ENCODE assay signal across 9 cellular contexts in the genomic region with DNA sequence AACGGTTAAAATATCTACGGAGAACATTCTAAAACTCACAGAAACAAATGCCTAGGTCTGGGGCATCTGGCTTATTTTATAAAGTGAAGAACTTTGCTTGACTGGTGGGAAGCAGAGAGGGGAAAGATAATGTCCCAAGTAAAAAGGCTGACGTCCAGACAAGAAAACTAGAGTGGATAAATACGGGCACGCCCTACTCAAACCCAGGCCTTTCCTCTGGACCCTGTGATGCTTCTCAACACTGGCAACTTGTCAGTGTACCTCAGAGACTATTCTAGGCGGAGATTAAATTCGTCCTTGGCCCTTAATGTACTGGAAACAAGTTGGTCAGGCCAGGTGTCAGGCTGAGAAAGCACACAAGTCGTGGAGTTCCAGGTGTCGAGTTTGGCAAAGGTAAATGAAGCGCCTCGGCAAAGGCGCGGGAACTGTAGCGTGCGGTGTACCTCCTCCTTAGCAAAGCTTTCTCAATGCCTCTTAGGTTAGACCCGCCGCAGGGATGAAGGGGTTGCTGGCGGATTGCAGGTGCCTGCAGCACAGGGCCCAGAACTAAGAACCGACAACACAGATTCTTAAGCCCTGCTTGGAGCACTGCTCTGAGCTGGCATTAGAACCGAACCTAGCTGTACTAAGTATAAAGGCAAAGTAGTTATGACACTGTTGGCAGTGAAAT. TPM values are rescaled to one million over a fixed set of nuclear protein-coding genes. Genes with fewer than 3 reads are reported as not detected.
DNase-seq lines count a peak whose midpoint lies in the region; ATAC-seq, FAIRE-seq and TF ChIP-seq lines count a peak whose summit lies in the region.
"Had no signal": no experiment of that assay in that cellular context is flagged by ENCODE, and none has a peak within 500 bp of the region (broad histone marks: within the 10 kb centered on the region; RNA-seq: fewer than 3 reads in every experiment).

No MANE protein-coding gene starts in this region.

- H3K27me3 Mint-ChIP-seq in naive thymus-derived CD8-positive, alpha-beta T cell = peaks cover 0 to 4% (median 0%) of the 10 kb centered on the region in 5 donors

- H3K36me3 Mint-ChIP-seq in naive thymus-derived CD8-positive, alpha-beta T cell = peaks cover 2 to 8% (median 4%) of the 10 kb centered on the region in 3 donors

- peak overlapping the region; percentile 53 for H4K5ac ChIP-seq in H1 (ENCODE audit: insufficient read length, low read depth, low read length)

- CTCF ChIA-PET in Panc1 (lab: Charles Lee) = interaction anchor here (0.6 to 1.2 kb wide), 5 partner anchors 21 to 183 kb away, joined by 3 to 7 read pairs (median 4); no protein-coding TSS in a partner anchor
- CTCF ChIA-PET in H1 (lab: Charles Lee; ENCODE audit: partially characterized antibody) = interaction anchor here (0.7 to 21.4 kb wide), 17 partner anchors 8 to 609 kb away, joined by 3 to 359 read pairs (median 5); a partner anchor contains a TSS

- H3K4me1 ChIP-seq in Panc1 (ENCODE audit: control insufficient read depth, insufficient read depth, low read length) (peaks cover 44% of the 10 kb centered on the region), H1 (replicated peaks in 1 of 4; ENCODE audit: control insufficient read depth in 3 of 4, insufficient read depth in 4 of 4, low read length in 3 of 4) (peaks cover 0 to 20% (median 7%) of the 10 kb centered on the region in 4 experiments; a peak in 6 of 7 replicates)

- intact Hi-C loops in Panc1 (cut with micrococcal nuclease; ENCODE audit: unreplicated experiment) = no loop called here

- H3K79me1 ChIP-seq in H1 (ENCODE audit: low read depth, low read length) = peaks cover 3% of the 10 kb centered on the region; the same call in 1 of the 2 replicates

- H3K9me3 ChIP-seq in Panc1 (ENCODE audit: control insufficient read depth, insufficient read depth, low read depth, low read length) = no peaks in the 10 kb centered on the region
- no peaks in the 10 kb centered on the region for H3K9me3 ChIP-seq in H1 (ENCODE audit: insufficient read depth in 2 of 2, low read depth in 1 of 2, low read length in 1 of 2)

- peak overlapping the region; percentile 70 to 87 for H3K4me2 ChIP-seq in H1 (ENCODE audit: insufficient read depth in 1 of 2, low read depth in 2 of 2, low read length in 2 of 2)

- H2AK5ac ChIP-seq in H1 (ENCODE audit: low read depth, low read length) = no peak overlapping the region

- H3K27ac ChIP-seq in 22Rv1 (peak overlapping the region; percentile 99), Panc1 (ENCODE audit: low read length) (peak overlapping the region; percentile 100), H1 (ENCODE audit: low read depth, low read length) (peak overlapping the region; percentile 63)

- peak overlapping the region; percentile 94 to 100 (median 100) for H3K27ac Mint-ChIP-seq in naive thymus-derived CD8-positive, alpha-beta T cell

- in situ Hi-C loops in Panc1 (cut with HindIII; ENCODE audit: low pct_unique_long_range_greater_than_20kb, low sequenced_read_pairs) = no loop called here

- no peak for TF ChIP-seq RAD21 in H1 (IDR thresholded peaks at IDR 0.05 in 1 of 2, conservative IDR thresholded peaks at IDR 0.05 in 1 of 2; ENCODE audit: low read depth in 2 of 2, low read length in 2 of 2)

- peaks cover 0 to 3% of the 10 kb centered on the region in 2 experiments for H4K20me1 ChIP-seq in H1 (replicated peaks in 1 of 2; ENCODE audit: control insufficient read depth in 1 of 2, insufficient read depth in 2 of 2, low read length in 2 of 2)

- H2BK5ac ChIP-seq in H1 (ENCODE audit: low read depth, low read length) = peak overlapping the region; percentile 53; the same call in 1 of the 2 replicates

- peak overlapping the region; percentile 72 for H4K91ac ChIP-seq in H1 (replicated peaks; ENCODE audit: insufficient read length, low read length)

- H4K8ac ChIP-seq in H1 (ENCODE audit: extremely low read depth, insufficient read depth, low read length) = peak overlapping the region; percentile 94

- H2BK120ac ChIP-seq in H1 (replicated peaks; ENCODE audit: low read depth, low read length) = peak overlapping the region; percentile 86

- TF ChIP-seq POLR2A in H1 (IDR thresholded peaks at IDR 0.05; ENCODE audit: control extremely low read depth in 1 of 2, low read depth in 2 of 2, low read length in 2 of 2) = no peak

- peaks cover 6% of the 10 kb centered on the region; the same call in 1 of the 2 replicates for H3K23me2 ChIP-seq in H1 (ENCODE audit: low read depth, low read length)

- H3K27me3 ChIP-seq in Panc1 (ENCODE audit: control insufficient read depth, insufficient read depth, low read length) = no peaks in the 10 kb centered on the region
- no peaks in the 10 kb centered on the region for H3K27me3 ChIP-seq in H1 (replicated peaks in 1 of 4; ENCODE audit: control insufficient read depth in 3 of 4, extremely low read depth in 1 of 4, insufficient read depth in 3 of 4, low read length in 3 of 4)

- peak overlapping the region; percentile 86 to 97 (median 92) for H3K4me3 Mint-ChIP-seq in naive thymus-derived CD8-positive, alpha-beta T cell

- H3K4me3 ChIP-seq in Panc1 (ENCODE audit: low read depth in 2 of 2, low read length in 2 of 2) = peak overlapping the region; percentile 59 to 76
- peak overlapping the region; percentile 31 to 97 (median 60); a peak in 7 of 8 replicates for H3K4me3 ChIP-seq in H1 (ENCODE audit: extremely low read depth in 1 of 4, insufficient read depth in 2 of 4, low read depth in 3 of 4, low read length in 4 of 4)

- H3K14ac ChIP-seq in H1 (ENCODE audit: insufficient read length) = no peak overlapping the region

- no peak for TF ChIP-seq EP300 in H1 (IDR thresholded peaks at IDR 0.05; ENCODE audit: borderline replicate concordance in 1 of 2, low read depth in 2 of 2, low read length in 2 of 2)

- BruUV-seq in Panc1 (replicated peaks; lab: Mats Ljungman, UMichigan) = no TSS peak

- TF ChIP-seq CTCF in 22Rv1 (IDR thresholded peaks at IDR 0.05) = no peak
- no peak for TF ChIP-seq CTCF in Panc1 (IDR thresholded peaks at IDR 0.05)
- no peak for TF ChIP-seq CTCF in H1 (IDR thresholded peaks at IDR 0.05; ENCODE audit: control extremely low read depth in 1 of 3, insufficient read depth in 1 of 3, low read depth in 1 of 3, low read length in 3 of 3)

- DNase-seq in Panc1 (ENCODE audit: low read depth, low spot score) = no peak
- peak in 1 of 2 experiments; percentile 56 for DNase-seq in H1 (ENCODE audit: low read depth in 1 of 2, low spot score in 2 of 2)
- peak in 2 of 10 donors; percentile 29 to 36 for DNase-seq in naive thymus-derived CD8-positive, alpha-beta T cell
- no peak for DNase-seq in midbrain (lab: John Stamatoyannopoulos, UW)
- no peak for DNase-seq in stimulated activated CD4-positive, alpha-beta T cell treated with anti-CD3 and anti-CD28 coated beads, Interleukin-4, amount 100 ng/mL, for 4 hours

- H3K36me3 ChIP-seq in Panc1 (ENCODE audit: control insufficient read depth, insufficient read depth, low read length) (peaks cover 5% of the 10 kb centered on the region; the same call in 1 of the 2 replicates), H1 (ENCODE audit: control insufficient read depth in 2 of 4, insufficient read depth in 4 of 4, low read length in 3 of 4) (no peaks in the 10 kb centered on the region)

- H2BK12ac ChIP-seq in H1 (ENCODE audit: low read depth, low read length) = peak overlapping the region; percentile 45; the same call in 1 of the 2 replicates

- no peak overlapping the region for H3K56ac ChIP-seq in H1 (replicated peaks; ENCODE audit: insufficient read length, low read depth, low read length)

- ATAC-seq in GM19328 (IDR thresholded peaks at IDR 0.05; ENCODE audit: unreplicated experiment) (peak; percentile 3), Panc1 (peak; percentile 5), HG02938 (IDR thresholded peaks at IDR 0.05; ENCODE audit: unreplicated experiment) (no peak)
- ATAC-seq in naive thymus-derived CD8-positive, alpha-beta T cell = peak in 1 of 2 donors; percentile 8

- WGBS in H1 (ENCODE audit: extremely low coverage in 1 of 2, insufficient coverage in 1 of 2, insufficient read length in 1 of 2, insufficient replicate concordance in 2 of 2, low coverage in 1 of 2, low lambda C conversion rate in 2 of 2, missing lambda C conversion rate in 1 of 2), 2 experiments = 82% methylated on average over 20 of the region's 20 CpGs; no CpG with 5 or more reads in 1 of the 2 experiments

- H3K23ac ChIP-seq in H1 (ENCODE audit: insufficient read length) = no peak overlapping the region

- H2BK15ac ChIP-seq in H1 (ENCODE audit: low read length) = peak overlapping the region; percentile 93

- peaks cover 18 to 46% of the 10 kb centered on the region in 2 experiments for H3K79me2 ChIP-seq in H1 (ENCODE audit: control insufficient read depth in 1 of 2, insufficient read depth in 2 of 2, low read length in 2 of 2)

- no peak overlapping the region for H2AFZ ChIP-seq in H1 (ENCODE audit: low read length)

- H3K4me1 Mint-ChIP-seq in naive thymus-derived CD8-positive, alpha-beta T cell = peaks cover 21 to 66% (median 50%) of the 10 kb centered on the region in 4 donors

- peaks cover 0 to 4% (median 0%) of the 10 kb centered on the region in 9 donors for H3K9me3 Mint-ChIP-seq in naive thymus-derived CD8-positive, alpha-beta T cell

- H2BK20ac ChIP-seq in H1 (ENCODE audit: low read length) = no peak overlapping the region

- no peak overlapping the region for H3K18ac ChIP-seq in H1 (ENCODE audit: extremely low read depth, low read length)

- FAIRE-seq in H1 (lab: Jason Lieb, UNC) = no peak
- FAIRE-seq: colon had no signal

- H3K4ac ChIP-seq in H1 (replicated peaks; ENCODE audit: insufficient read length, low read depth, low read length) = peak overlapping the region; percentile 50

- peak overlapping the region in 3 of 4 experiments; percentile 34 to 100 (median 77); a peak in 2 of 7 replicates for H3K9ac ChIP-seq in H1 (replicated peaks in 1 of 4; ENCODE audit: extremely low read depth in 1 of 4, low read depth in 3 of 4, low read length in 3 of 4)

- POLR2A ChIA-PET in Panc1 (lab: Charles Lee) = interaction anchor here (0.5 kb wide), 2 partner anchors 23 to 182 kb away, joined by 5 to 11 read pairs; no protein-coding TSS in a partner anchor
- POLR2A ChIA-PET in H1 (lab: Charles Lee; ENCODE audit: partially characterized antibody) = interaction anchor here (0.6 to 7.5 kb wide), 21 partner anchors 9 to 374 kb away, joined by 3 to 98 read pairs (median 10); a partner anchor contains a TSS
- POLR2A ChIA-PET in naive thymus-derived CD8-positive, alpha-beta T cell (lab: Charles Lee) = interaction anchor here (0.6 to 23.0 kb wide), 28 partner anchors 18 to 669 kb away, joined by 3 to 596 read pairs (median 4); a partner anchor contains a TSS

RNA-seq across cellular contexts. Expression of a gene that starts 0.7 kb away (rescaled TPM):
- total RNA-seq in Panc1 (2021; ENCODE audit: unreplicated experiment) = 32.1 TPM
- polyA plus RNA-seq in Panc1 (2012; ENCODE audit: insufficient read length) = 24.3 TPM
- 33.0 and 33.3 TPM in 2 replicates for total RNA-seq in H1 (2021; fragmentation: NEBNext Ultra II Directional; extraction: Animal tissue kit (Norgen Biotek cat#: 25700))
- polyA plus RNA-seq in H1 (2011; rRNA removed) = 24.2 and 28.9 TPM in 2 replicates
- polyA plus RNA-seq in H1 (2011; cell fraction: cytosol; rRNA removed) = 25.1 TPM
- polyA plus RNA-seq in H1 (2011; cell fraction: nucleus; rRNA removed) = 45.5 TPM
- 22.6 to 27.0 TPM (median 24.8 TPM) in 4 replicates for polyA plus RNA-seq in H1 (2012, experiment 1 of 2)
- 14.6 TPM for polyA plus RNA-seq in H1 (2012, experiment 2 of 2)
- 19.3 TPM for polyA plus RNA-seq in H1 (2013, experiment 1 of 2)
- 19.1 TPM for polyA plus RNA-seq in H1 (2013, experiment 2 of 2)
- 52.1 and 62.7 TPM in 2 replicates for polyA minus RNA-seq in H1 (2011; rRNA and poly(A)+ RNA removed)
- 38.1 TPM for polyA minus RNA-seq in H1 (2011; cell fraction: cytosol; rRNA and poly(A)+ RNA removed)
- polyA minus RNA-seq in H1 (2011; cell fraction: nucleus; rRNA and poly(A)+ RNA removed) = 75.4 TPM
- 10 to 100 TPM; 55.6 to 57.7 TPM for total RNA-seq in naive thymus-derived CD8-positive, alpha-beta T cell
- polyA plus RNA-seq in naive thymus-derived CD8-positive, alpha-beta T cell = 10 to 100 TPM; 24.4 to 26.9 (median 26.2) TPM

RNA-seq across cellular contexts. Expression of a gene that starts 18.9 kb away (rescaled TPM):
- 35.8 TPM for total RNA-seq in Panc1 (2021; ENCODE audit: unreplicated experiment)
- polyA plus RNA-seq in Panc1 (2012; ENCODE audit: insufficient read length) = 51.2 TPM
- total RNA-seq in H1 (2021; fragmentation: NEBNext Ultra II Directional; extraction: Animal tissue kit (Norgen Biotek cat#: 25700)) = 31.0 and 34.1 TPM in 2 replicates
- polyA plus RNA-seq in H1 (2011; rRNA removed) = 47.9 and 65.5 TPM in 2 replicates
- 44.5 TPM for polyA plus RNA-seq in H1 (2011; cell fraction: cytosol; rRNA removed)
- polyA plus RNA-seq in H1 (2011; cell fraction: nucleus; rRNA removed) = 55.8 TPM
- polyA plus RNA-seq in H1 (2012, experiment 1 of 2) = 16.4 to 35.1 TPM (median 32.3 TPM) in 4 replicates
- polyA plus RNA-seq in H1 (2012, experiment 2 of 2) = 35.2 TPM
- 21.9 TPM for polyA plus RNA-seq in H1 (2013, experiment 1 of 2)
- 20.6 TPM for polyA plus RNA-seq in H1 (2013, experiment 2 of 2)
- 12.2 and 12.8 TPM in 2 replicates for polyA minus RNA-seq in H1 (2011; rRNA and poly(A)+ RNA removed)
- polyA minus RNA-seq in H1 (2011; cell fraction: cytosol; rRNA and poly(A)+ RNA removed) = 20.1 TPM
- polyA minus RNA-seq in H1 (2011; cell fraction: nucleus; rRNA and poly(A)+ RNA removed) = 19.5 TPM
- total RNA-seq in naive thymus-derived CD8-positive, alpha-beta T cell = 10 to 100 TPM; 14.8 to 18.0 TPM
- polyA plus RNA-seq in naive thymus-derived CD8-positive, alpha-beta T cell = 10 to 100 TPM in 2 of 3 donors, 1 to 10 TPM in 1; 9.5 to 14.4 (median 13.9) TPM
